In genomic region chr7:83704564-83704963, GRCh38 we compare ENCODE assay signal across 28 cellular contexts. TPM values are rescaled to one million over a fixed set of nuclear protein-coding genes. Genes with fewer than 3 reads are reported as not detected.
"Had no signal": no experiment of that assay in that cellular context is flagged by ENCODE, and none has a peak within 500 bp of the region (broad histone marks: within the 10 kb centered on the region; RNA-seq: fewer than 3 reads in every experiment).

No MANE protein-coding gene starts in this region.

- H3K4me3 ChIP-seq: heart right ventricle, psoas muscle, right atrium auricular region, stomach, suprapubic skin, tibial nerve had no signal

- H3K27ac Mint-ChIP-seq: activated CD4-positive, alpha-beta memory T cell treated with anti-CD3 and anti-CD28 coated beads, Interleukin-2, amount 10 ng/mL, durations not matched to agents 7 days and 5 days; activated CD4-positive, alpha-beta T cell treated with anti-CD3 and anti-CD28 coated beads, Interleukin-2, amount 10 ng/mL, durations not matched to agents 7 days and 5 days; activated T-cell treated with anti-CD3 and anti-CD28 coated beads, Interleukin-2, amount 50 U/mL, for 24 hours; mesothelial cell of epicardium; naive B cell; stimulated activated naive B cell treated with anti-CD40 and anti-IgM and Interleukin-4, amounts not matched to agents 10 μg/mL and 1 μg/mL and 100 μg/mL, for 72 hours; T-helper 17 cell; WTC11 had no signal

- H3K27me3 ChIP-seq: foreskin keratinocyte, heart right ventricle, right atrium auricular region, stomach, suprapubic skin, tibial nerve had no signal

- ATAC-seq: esophagus mucosa; foreskin keratinocyte; heart right ventricle; left ventricle myocardium superior; psoas muscle; stimulated activated naive B cell treated with anti-CD40 and anti-IgM and Interleukin-4, amounts not matched to agents 10 μg/mL and 1 μg/mL and 100 μg/mL, for 72 hours; T-helper 17 cell; WTC11 had no signal

- H3K27ac ChIP-seq: foreskin keratinocyte, heart right ventricle, parathyroid adenoma, psoas muscle, right atrium auricular region, stomach, suprapubic skin, tibial nerve had no signal

- H3K4me3 Mint-ChIP-seq: activated CD4-positive, alpha-beta memory T cell treated with anti-CD3 and anti-CD28 coated beads, Interleukin-2, amount 10 ng/mL, durations not matched to agents 7 days and 5 days; activated CD4-positive, alpha-beta T cell treated with anti-CD3 and anti-CD28 coated beads, Interleukin-2, amount 10 ng/mL, durations not matched to agents 7 days and 5 days; activated T-cell treated with anti-CD3 and anti-CD28 coated beads, Interleukin-2, amount 50 U/mL, for 24 hours; mesothelial cell of epicardium; naive B cell; stimulated activated naive B cell treated with anti-CD40 and anti-IgM and Interleukin-4, amounts not matched to agents 10 μg/mL and 1 μg/mL and 100 μg/mL, for 72 hours; T-helper 17 cell; WTC11 had no signal

- H3K36me3 Mint-ChIP-seq: mesothelial cell of epicardium; naive B cell; stimulated activated naive B cell treated with anti-CD40 and anti-IgM and Interleukin-4, amounts not matched to agents 10 μg/mL and 1 μg/mL and 100 μg/mL, for 72 hours had no signal

- H3K9me3 ChIP-seq: psoas muscle, right atrium auricular region, suprapubic skin had no signal

- H3K9ac ChIP-seq: parathyroid adenoma had no signal

- H3K36me3 ChIP-seq: heart right ventricle, right atrium auricular region, stomach, suprapubic skin, tibial nerve had no signal

- H3K4me1 ChIP-seq: foreskin keratinocyte, parathyroid adenoma, psoas muscle, right atrium auricular region, stomach, suprapubic skin had no signal

- DNase-seq: activated CD4-positive, alpha-beta memory T cell treated with anti-CD3 and anti-CD28 coated beads, Interleukin-2, amount 10 ng/mL, durations not matched to agents 7 days and 5 days; activated CD4-positive, alpha-beta T cell treated with anti-CD3 and anti-CD28 coated beads for 1 hour; activated CD4-positive, alpha-beta T cell treated with anti-CD3 and anti-CD28 coated beads, Interleukin-2, amount 10 ng/mL, durations not matched to agents 7 days and 5 days; activated CD8-positive, alpha-beta memory T cell treated with anti-CD3 and anti-CD28 coated beads, Interleukin-2, amount 50 U/mL, for 48 hours; activated gamma-delta T cell; activated naive CD4-positive, alpha-beta T cell treated with anti-CD3 and anti-CD28 coated beads, Interleukin-2, amount 50 U/mL, for 16 hours; activated T-cell treated with anti-CD3 and anti-CD28 coated beads, Interleukin-2, amount 50 U/mL, for 24 hours; amygdala; cortex of kidney; foreskin keratinocyte; heart right ventricle; left ventricle myocardium superior; naive B cell; nucleus accumbens; psoas muscle; stimulated activated CD4-positive, alpha-beta T cell treated with anti-CD3 and anti-CD28 coated beads, Interleukin-15, amount 100 ng/mL, for 24 hours; stimulated activated CD4-positive, alpha-beta T cell treated with anti-CD3 and anti-CD28 coated beads, Interleukin-2, amount 100 ng/mL, for 24 hours; stimulated activated naive B cell treated with anti-CD40 and anti-IgM and Interleukin-4, amounts not matched to agents 10 μg/mL and 1 μg/mL and 100 μg/mL, for 72 hours; stomach; T-helper 17 cell; T1000 had no signal

- H3K79me2 ChIP-seq: parathyroid adenoma had no signal

- H3K4me1 Mint-ChIP-seq: activated CD4-positive, alpha-beta memory T cell treated with anti-CD3 and anti-CD28 coated beads, Interleukin-2, amount 10 ng/mL, durations not matched to agents 7 days and 5 days; activated CD4-positive, alpha-beta T cell treated with anti-CD3 and anti-CD28 coated beads, Interleukin-2, amount 10 ng/mL, durations not matched to agents 7 days and 5 days; mesothelial cell of epicardium; naive B cell; stimulated activated naive B cell treated with anti-CD40 and anti-IgM and Interleukin-4, amounts not matched to agents 10 μg/mL and 1 μg/mL and 100 μg/mL, for 72 hours; T-helper 17 cell had no signal

- H3K27me3 Mint-ChIP-seq: activated CD4-positive, alpha-beta memory T cell treated with anti-CD3 and anti-CD28 coated beads, Interleukin-2, amount 10 ng/mL, durations not matched to agents 7 days and 5 days; activated CD4-positive, alpha-beta T cell treated with anti-CD3 and anti-CD28 coated beads, Interleukin-2, amount 10 ng/mL, durations not matched to agents 7 days and 5 days; activated T-cell treated with anti-CD3 and anti-CD28 coated beads, Interleukin-2, amount 50 U/mL, for 24 hours; naive B cell; stimulated activated naive B cell treated with anti-CD40 and anti-IgM and Interleukin-4, amounts not matched to agents 10 μg/mL and 1 μg/mL and 100 μg/mL, for 72 hours; T-helper 17 cell had no signal

- H2AFZ ChIP-seq: parathyroid adenoma had no signal

- H3K9me3 Mint-ChIP-seq: activated CD4-positive, alpha-beta T cell treated with anti-CD3 and anti-CD28 coated beads, Interleukin-2, amount 10 ng/mL, durations not matched to agents 7 days and 5 days; activated T-cell treated with anti-CD3 and anti-CD28 coated beads, Interleukin-2, amount 50 U/mL, for 24 hours; stimulated activated naive B cell treated with anti-CD40 and anti-IgM and Interleukin-4, amounts not matched to agents 10 μg/mL and 1 μg/mL and 100 μg/mL, for 72 hours had no signal

RNA-seq across cellular contexts. Expression of gene SEMA3E, which starts 55.6 kb away (rescaled TPM):
- total RNA-seq: activated CD4-positive, alpha-beta memory T cell treated with anti-CD3 and anti-CD28 coated beads, Interleukin-2, amount 10 ng/mL, durations not matched to agents 7 days and 5 days; activated CD4-positive, alpha-beta T cell treated with anti-CD3 and anti-CD28 coated beads, Interleukin-2, amount 10 ng/mL, durations not matched to agents 7 days and 5 days; T-helper 17 cell had no signal
